Comparison of ENCODE assay signal across 1 cellular context in the genomic region with DNA sequence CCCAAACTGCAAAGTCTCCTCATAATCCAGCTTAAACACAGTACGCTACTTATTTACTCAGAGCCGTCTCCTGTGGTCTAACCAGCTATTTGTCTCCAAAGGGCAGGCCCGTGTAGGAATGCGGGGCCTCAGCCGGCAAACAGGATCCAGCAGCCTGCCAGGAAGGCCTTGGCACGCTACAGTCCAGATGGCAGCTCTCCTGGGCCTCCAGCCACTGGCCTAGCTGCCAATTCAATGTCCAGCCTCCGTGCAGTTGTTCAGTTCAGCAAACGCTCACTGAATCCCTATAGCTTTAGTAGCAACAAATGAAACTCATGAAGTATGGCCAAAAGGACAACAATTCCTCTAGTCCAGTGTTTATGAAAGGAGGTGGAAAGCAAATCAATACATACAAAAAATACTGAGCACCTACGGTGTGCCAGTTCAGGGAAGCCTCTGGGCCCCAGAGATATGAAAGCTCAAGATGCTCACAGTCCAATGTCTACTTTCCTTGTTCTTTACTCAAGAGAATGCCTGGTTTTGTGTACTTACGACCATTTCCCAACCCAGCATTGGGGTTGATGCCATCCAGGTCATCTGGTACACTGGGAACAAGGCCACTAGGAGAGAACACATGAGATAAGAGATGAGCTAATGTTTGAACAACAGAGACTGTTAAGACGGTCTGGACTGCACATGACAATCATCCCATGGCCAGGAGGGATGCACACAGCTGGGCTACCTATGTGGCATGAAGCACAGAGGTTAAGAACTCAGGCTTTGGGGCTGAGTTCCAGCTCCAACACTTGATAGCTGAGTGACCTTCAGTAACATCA.
TF ChIP-seq lines count a peak whose summit lies in the region.

No MANE protein-coding gene starts in this region.

TF ChIP-seq in HepG2, 621 proteins besides CTCF, POLR2A, EP300 and RAD21 (continued from another document and continues in another):
- TF ChIP-seq, protein P1, sequence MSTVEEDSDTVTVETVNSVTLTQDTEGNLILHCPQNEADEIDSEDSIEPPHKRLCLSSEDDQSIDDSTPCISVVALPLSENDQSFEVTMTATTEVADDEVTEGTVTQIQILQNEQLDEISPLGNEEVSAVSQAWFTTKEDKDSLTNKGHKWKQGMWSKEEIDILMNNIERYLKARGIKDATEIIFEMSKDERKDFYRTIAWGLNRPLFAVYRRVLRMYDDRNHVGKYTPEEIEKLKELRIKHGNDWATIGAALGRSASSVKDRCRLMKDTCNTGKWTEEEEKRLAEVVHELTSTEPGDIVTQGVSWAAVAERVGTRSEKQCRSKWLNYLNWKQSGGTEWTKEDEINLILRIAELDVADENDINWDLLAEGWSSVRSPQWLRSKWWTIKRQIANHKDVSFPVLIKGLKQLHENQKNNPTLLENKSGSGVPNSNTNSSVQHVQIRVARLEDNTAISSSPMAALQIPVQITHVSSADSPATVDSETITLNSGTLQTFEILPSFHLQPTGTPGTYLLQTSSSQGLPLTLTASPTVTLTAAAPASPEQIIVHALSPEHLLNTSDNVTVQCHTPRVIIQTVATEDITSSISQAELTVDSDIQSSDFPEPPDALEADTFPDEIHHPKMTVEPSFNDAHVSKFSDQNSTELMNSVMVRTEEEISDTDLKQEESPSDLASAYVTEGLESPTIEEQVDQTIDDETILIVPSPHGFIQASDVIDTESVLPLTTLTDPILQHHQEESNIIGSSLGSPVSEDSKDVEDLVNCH (CRISPR knock-in tag; IDR thresholded peaks at IDR 0.05): no peak
- peak; percentile 82 for TF ChIP-seq ATF7 (IDR thresholded peaks at IDR 0.05)
- TF ChIP-seq ATF7 (CRISPR knock-in tag; IDR thresholded peaks at IDR 0.05): peak; percentile 97
- TF ChIP-seq, protein P2, sequence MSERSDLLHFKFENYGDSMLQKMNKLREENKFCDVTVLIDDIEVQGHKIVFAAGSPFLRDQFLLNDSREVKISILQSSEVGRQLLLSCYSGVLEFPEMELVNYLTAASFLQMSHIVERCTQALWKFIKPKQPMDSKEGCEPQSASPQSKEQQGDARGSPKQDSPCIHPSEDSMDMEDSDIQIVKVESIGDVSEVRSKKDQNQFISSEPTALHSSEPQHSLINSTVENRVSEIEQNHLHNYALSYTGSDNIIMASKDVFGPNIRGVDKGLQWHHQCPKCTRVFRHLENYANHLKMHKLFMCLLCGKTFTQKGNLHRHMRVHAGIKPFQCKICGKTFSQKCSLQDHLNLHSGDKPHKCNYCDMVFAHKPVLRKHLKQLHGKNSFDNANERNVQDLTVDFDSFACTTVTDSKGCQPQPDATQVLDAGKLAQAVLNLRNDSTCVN (CRISPR knock-in tag; IDR thresholded peaks at IDR 0.05; ENCODE audit: borderline replicate concordance): no peak; the same call in 1 of the 2 replicates
- peak; percentile 57; the same call in 1 of the 2 replicates for TF ChIP-seq ERF (CRISPR knock-in tag; IDR thresholded peaks at IDR 0.05)
- no peak for TF ChIP-seq ZNF615 (CRISPR knock-in tag; IDR thresholded peaks at IDR 0.05; ENCODE audit: borderline replicate concordance)
- TF ChIP-seq UBTF (CRISPR knock-in tag; IDR thresholded peaks at IDR 0.05): peak; percentile 76
- peak; percentile 98 for TF ChIP-seq MLX (CRISPR knock-in tag; IDR thresholded peaks at IDR 0.05)
- peak; percentile 90 for TF ChIP-seq ZBTB25 (CRISPR knock-in tag; IDR thresholded peaks at IDR 0.05)
- TF ChIP-seq YY1 (IDR thresholded peaks at IDR 0.05; ENCODE audit: insufficient read depth, insufficient replicate concordance, low read depth, low read length): no peak
- TF ChIP-seq ZSCAN21 (CRISPR knock-in tag; IDR thresholded peaks at IDR 0.05; ENCODE audit: borderline replicate concordance): peak; percentile 69
- peak; percentile 74; the same call in 1 of the 2 replicates for TF ChIP-seq MEIS1 (CRISPR knock-in tag; IDR thresholded peaks at IDR 0.05; ENCODE audit: borderline replicate concordance)
- TF ChIP-seq RFX1 (IDR thresholded peaks at IDR 0.05): no peak
- TF ChIP-seq NONO (IDR thresholded peaks at IDR 0.05): no peak
- TF ChIP-seq NONO (CRISPR knock-in tag; conservative IDR thresholded peaks at IDR 0.05): peak; percentile 91
- TF ChIP-seq SMAD3 (CRISPR knock-in tag; IDR thresholded peaks at IDR 0.05): no peak; the same call in 1 of the 2 replicates
- no peak for TF ChIP-seq MBNL3 (CRISPR knock-in tag; conservative IDR thresholded peaks at IDR 0.05)
- TF ChIP-seq CEBPG (CRISPR knock-in tag; IDR thresholded peaks at IDR 0.05): peak; percentile 93
- TF ChIP-seq MTA3 (CRISPR knock-in tag; IDR thresholded peaks at IDR 0.05): no peak
- TF ChIP-seq HNF4A (CRISPR knock-in tag; IDR thresholded peaks at IDR 0.05): peak; percentile 97
- TF ChIP-seq SP1 (IDR thresholded peaks at IDR 0.05): no peak
- no peak; the same call in 1 of the 2 replicates for TF ChIP-seq SP1 (CRISPR knock-in tag; IDR thresholded peaks at IDR 0.05)
- TF ChIP-seq, protein P3, sequence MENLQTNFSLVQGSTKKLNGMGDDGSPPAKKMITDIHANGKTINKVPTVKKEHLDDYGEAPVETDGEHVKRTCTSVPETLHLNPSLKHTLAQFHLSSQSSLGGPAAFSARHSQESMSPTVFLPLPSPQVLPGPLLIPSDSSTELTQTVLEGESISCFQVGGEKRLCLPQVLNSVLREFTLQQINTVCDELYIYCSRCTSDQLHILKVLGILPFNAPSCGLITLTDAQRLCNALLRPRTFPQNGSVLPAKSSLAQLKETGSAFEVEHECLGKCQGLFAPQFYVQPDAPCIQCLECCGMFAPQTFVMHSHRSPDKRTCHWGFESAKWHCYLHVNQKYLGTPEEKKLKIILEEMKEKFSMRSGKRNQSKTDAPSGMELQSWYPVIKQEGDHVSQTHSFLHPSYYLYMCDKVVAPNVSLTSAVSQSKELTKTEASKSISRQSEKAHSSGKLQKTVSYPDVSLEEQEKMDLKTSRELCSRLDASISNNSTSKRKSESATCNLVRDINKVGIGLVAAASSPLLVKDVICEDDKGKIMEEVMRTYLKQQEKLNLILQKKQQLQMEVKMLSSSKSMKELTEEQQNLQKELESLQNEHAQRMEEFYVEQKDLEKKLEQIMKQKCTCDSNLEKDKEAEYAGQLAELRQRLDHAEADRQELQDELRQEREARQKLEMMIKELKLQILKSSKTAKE (CRISPR knock-in tag; IDR thresholded peaks at IDR 0.05; ENCODE audit: borderline replicate concordance): peak; percentile 95
- no peak; the same call in 1 of the 2 replicates for TF ChIP-seq ETV6 (CRISPR knock-in tag; conservative IDR thresholded peaks at IDR 0.05)
- TF ChIP-seq ZNF780A (CRISPR knock-in tag; IDR thresholded peaks at IDR 0.05): no peak
- peak; percentile 85; the same call in 1 of the 2 replicates for TF ChIP-seq MIER3 (CRISPR knock-in tag; IDR thresholded peaks at IDR 0.05; ENCODE audit: borderline replicate concordance)
- TF ChIP-seq GABPA (IDR thresholded peaks at IDR 0.05; ENCODE audit: low read depth, low read length): no peak
- TF ChIP-seq GABPA (CRISPR knock-in tag; IDR thresholded peaks at IDR 0.05; ENCODE audit: low read depth): no peak
- TF ChIP-seq ZSCAN25 (CRISPR knock-in tag; IDR thresholded peaks at IDR 0.05): peak; percentile 62; the same call in 1 of the 2 replicates
- no peak for TF ChIP-seq ZNF510 (CRISPR knock-in tag; IDR thresholded peaks at IDR 0.05; ENCODE audit: low read depth)
- TF ChIP-seq, protein P4, sequence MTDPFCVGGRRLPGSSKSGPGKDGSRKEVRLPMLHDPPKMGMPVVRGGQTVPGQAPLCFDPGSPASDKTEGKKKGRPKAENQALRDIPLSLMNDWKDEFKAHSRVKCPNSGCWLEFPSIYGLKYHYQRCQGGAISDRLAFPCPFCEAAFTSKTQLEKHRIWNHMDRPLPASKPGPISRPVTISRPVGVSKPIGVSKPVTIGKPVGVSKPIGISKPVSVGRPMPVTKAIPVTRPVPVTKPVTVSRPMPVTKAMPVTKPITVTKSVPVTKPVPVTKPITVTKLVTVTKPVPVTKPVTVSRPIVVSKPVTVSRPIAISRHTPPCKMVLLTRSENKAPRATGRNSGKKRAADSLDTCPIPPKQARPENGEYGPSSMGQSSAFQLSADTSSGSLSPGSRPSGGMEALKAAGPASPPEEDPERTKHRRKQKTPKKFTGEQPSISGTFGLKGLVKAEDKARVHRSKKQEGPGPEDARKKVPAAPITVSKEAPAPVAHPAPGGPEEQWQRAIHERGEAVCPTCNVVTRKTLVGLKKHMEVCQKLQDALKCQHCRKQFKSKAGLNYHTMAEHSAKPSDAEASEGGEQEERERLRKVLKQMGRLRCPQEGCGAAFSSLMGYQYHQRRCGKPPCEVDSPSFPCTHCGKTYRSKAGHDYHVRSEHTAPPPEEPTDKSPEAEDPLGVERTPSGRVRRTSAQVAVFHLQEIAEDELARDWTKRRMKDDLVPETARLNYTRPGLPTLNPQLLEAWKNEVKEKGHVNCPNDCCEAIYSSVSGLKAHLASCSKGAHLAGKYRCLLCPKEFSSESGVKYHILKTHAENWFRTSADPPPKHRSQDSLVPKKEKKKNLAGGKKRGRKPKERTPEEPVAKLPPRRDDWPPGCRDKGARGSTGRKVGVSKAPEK (CRISPR knock-in tag; IDR thresholded peaks at IDR 0.05; ENCODE audit: borderline replicate concordance): peak; percentile 93
- TF ChIP-seq, protein P5, sequence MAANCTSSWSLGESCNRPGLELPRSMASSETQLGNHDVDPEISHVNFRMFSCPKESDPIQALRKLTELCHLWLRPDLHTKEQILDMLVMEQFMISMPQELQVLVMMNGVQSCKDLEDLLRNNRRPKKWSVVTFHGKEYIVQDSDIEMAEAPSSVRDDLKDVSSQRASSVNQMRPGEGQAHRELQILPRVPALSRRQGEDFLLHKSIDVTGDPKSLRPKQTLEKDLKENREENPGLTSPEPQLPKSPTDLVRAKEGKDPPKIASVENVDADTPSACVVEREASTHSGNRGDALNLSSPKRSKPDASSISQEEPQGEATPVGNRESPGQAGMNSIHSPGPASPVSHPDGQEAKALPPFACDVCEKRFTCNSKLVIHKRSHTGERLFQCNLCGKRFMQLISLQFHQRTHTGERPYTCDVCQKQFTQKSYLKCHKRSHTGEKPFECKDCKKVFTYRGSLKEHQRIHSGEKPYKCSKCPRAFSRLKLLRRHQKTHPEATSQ (CRISPR knock-in tag; IDR thresholded peaks at IDR 0.05; ENCODE audit: borderline replicate concordance): no peak
- no peak for TF ChIP-seq SMARCC2 (IDR thresholded peaks at IDR 0.05)
- peak; percentile 46; the same call in 1 of the 2 replicates for TF ChIP-seq KDM5A (IDR thresholded peaks at IDR 0.05; ENCODE audit: borderline replicate concordance, low read length)
- peak; percentile 41; the same call in 1 of the 2 replicates for TF ChIP-seq ZNF768 (CRISPR knock-in tag; IDR thresholded peaks at IDR 0.05)
- no peak for TF ChIP-seq ZNF879 (CRISPR knock-in tag; IDR thresholded peaks at IDR 0.05)
- no peak for TF ChIP-seq NKX3-1 (CRISPR knock-in tag; IDR thresholded peaks at IDR 0.05)
- peak; percentile 93 for TF ChIP-seq ISL2 (CRISPR knock-in tag; IDR thresholded peaks at IDR 0.05)
- TF ChIP-seq CAMTA2 (CRISPR knock-in tag; IDR thresholded peaks at IDR 0.05; ENCODE audit: borderline replicate concordance): no peak
- TF ChIP-seq NFE2 (CRISPR knock-in tag; IDR thresholded peaks at IDR 0.05): no peak
- TF ChIP-seq MBD4 (IDR thresholded peaks at IDR 0.05; ENCODE audit: borderline replicate concordance, low read length): no peak; the same call in 1 of the 2 replicates
- no peak; the same call in 1 of the 2 replicates for TF ChIP-seq ZBTB8A (CRISPR knock-in tag; IDR thresholded peaks at IDR 0.05; ENCODE audit: borderline replicate concordance, low read depth)
- TF ChIP-seq ATF4 (CRISPR knock-in tag; IDR thresholded peaks at IDR 0.05): peak in 1 of 2 experiments; percentile 84; a peak in 2 of 4 replicates
